ENCODE assay signal across 8 cellular contexts in the genomic region with DNA sequence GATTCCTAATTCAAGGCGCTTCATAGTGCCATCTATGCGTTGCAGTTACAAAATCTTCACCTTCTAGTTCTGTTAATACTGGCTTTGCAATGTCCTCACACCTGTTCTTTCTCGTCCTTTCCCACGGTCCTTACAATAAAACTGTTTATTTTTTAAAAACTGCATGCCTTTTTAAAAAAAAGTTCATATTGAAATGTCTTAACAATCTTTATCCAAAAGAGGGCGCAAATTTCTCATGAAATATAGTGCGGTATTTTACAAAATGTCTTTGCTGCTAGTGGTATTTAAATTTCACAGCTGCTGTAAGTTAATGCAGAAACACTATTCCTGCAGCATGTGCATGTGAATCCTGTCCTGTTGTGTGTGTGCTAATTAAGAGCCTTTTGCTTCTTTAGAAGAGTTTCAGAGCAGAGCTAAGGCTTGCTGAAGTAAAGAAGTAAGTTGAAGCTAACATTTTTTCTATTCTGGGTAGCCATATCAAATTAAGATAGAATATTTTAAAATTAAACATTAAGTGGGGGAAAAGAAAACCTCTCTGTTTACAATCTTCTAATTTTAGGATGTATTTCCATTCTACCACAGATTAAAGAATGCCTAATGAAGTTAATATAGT. TPM values are rescaled to one million over a fixed set of nuclear protein-coding genes. Genes with fewer than 3 reads are reported as not detected.
A peak's percentile ranks its signal among the peaks of the same experiment; 100 is the strongest.
DNase-seq lines count a peak whose midpoint lies in the region; ATAC-seq and TF ChIP-seq lines count a peak whose summit lies in the region.

No MANE protein-coding gene starts in this region.

- no peaks in the 10 kb centered on the region for H3K36me3 Mint-ChIP-seq in endodermal cell (ENCODE audit: low read depth)
- H3K36me3 Mint-ChIP-seq in stimulated activated naive B cell treated with anti-CD40 and anti-IgM and Interleukin-4, amounts not matched to agents 10 μg/mL and 1 μg/mL and 100 μg/mL, for 72 hours = no peaks in the 10 kb centered on the region

- TF ChIP-seq CTCF in endodermal cell (conservative IDR thresholded peaks at IDR 0.05) = peak; percentile 57

- no peak overlapping the region for H3K4me3 ChIP-seq in endodermal cell (ENCODE audit: low read length)

- H3K9me3 ChIP-seq in endodermal cell (ENCODE audit: control insufficient read depth, low read length) = no peaks in the 10 kb centered on the region

- H3K4me3 Mint-ChIP-seq in endodermal cell = no peak overlapping the region
- H3K4me3 Mint-ChIP-seq in stimulated activated naive B cell treated with anti-CD40 and anti-IgM and Interleukin-4, amounts not matched to agents 10 μg/mL and 1 μg/mL and 100 μg/mL, for 72 hours = no peak overlapping the region

- H3K4me1 Mint-ChIP-seq in endodermal cell = peaks cover 4% of the 10 kb centered on the region
- no peaks in the 10 kb centered on the region for H3K4me1 Mint-ChIP-seq in stimulated activated naive B cell treated with anti-CD40 and anti-IgM and Interleukin-4, amounts not matched to agents 10 μg/mL and 1 μg/mL and 100 μg/mL, for 72 hours

- no peaks in the 10 kb centered on the region for H3K27me3 Mint-ChIP-seq in endodermal cell (ENCODE audit: insufficient read depth)
- peaks cover 31 to 39% of the 10 kb centered on the region in 2 donors for H3K27me3 Mint-ChIP-seq in stimulated activated naive B cell treated with anti-CD40 and anti-IgM and Interleukin-4, amounts not matched to agents 10 μg/mL and 1 μg/mL and 100 μg/mL, for 72 hours

- no peak overlapping the region for H3K27ac ChIP-seq in endodermal cell (ENCODE audit: low read depth, low read length)

- no peaks in the 10 kb centered on the region for H3K36me3 ChIP-seq in endodermal cell (ENCODE audit: control insufficient read depth, insufficient read depth, low read length)

- H3K9ac ChIP-seq in endodermal cell (ENCODE audit: extremely low read depth, low read length, poor library complexity, severe bottlenecking) = no peak overlapping the region

- no peak overlapping the region for H3K27ac Mint-ChIP-seq in endodermal cell
- no peak overlapping the region for H3K27ac Mint-ChIP-seq in stimulated activated naive B cell treated with anti-CD40 and anti-IgM and Interleukin-4, amounts not matched to agents 10 μg/mL and 1 μg/mL and 100 μg/mL, for 72 hours

- H3K4me1 ChIP-seq in endodermal cell (ENCODE audit: control insufficient read depth, insufficient read depth, low read length) = no peaks in the 10 kb centered on the region

- no peaks in the 10 kb centered on the region for H3K27me3 ChIP-seq in endodermal cell (ENCODE audit: control insufficient read depth, insufficient read depth, low read length, poor library complexity, severe bottlenecking)

- no peak for ATAC-seq in stimulated activated naive B cell treated with anti-CD40 and anti-IgM and Interleukin-4, amounts not matched to agents 10 μg/mL and 1 μg/mL and 100 μg/mL, for 72 hours (replicated peaks)
- no peak for ATAC-seq in GM18867 (IDR thresholded peaks at IDR 0.05; ENCODE audit: unreplicated experiment)

- peak; percentile 33 for DNase-seq in NCI-H510A treated with DMSO at 0.1 percent for 48 hours (lab: John Stamatoyannopoulos, UW)
- DNase-seq in NCI-H510A (lab: John Stamatoyannopoulos, UW) = no peak
- peak; percentile 76 for DNase-seq in NCI-H526 treated with DMSO at 0.1 percent for 48 hours (lab: John Stamatoyannopoulos, UW)
- no peak for DNase-seq in endodermal cell
- DNase-seq in superior temporal gyrus (ENCODE audit: extremely low spot score) = peak; percentile 77
- no peak for DNase-seq in stimulated activated naive B cell treated with anti-CD40 and anti-IgM and Interleukin-4, amounts not matched to agents 10 μg/mL and 1 μg/mL and 100 μg/mL, for 72 hours
- no peak for DNase-seq in T-helper 1 cell

- 48 to 67% methylated on average over 3 to 6 of the region's 6 CpGs for WGBS in endodermal cell (ENCODE audit: insufficient coverage in 1 of 2, insufficient read length in 1 of 2), 2 experiments

- H3K9me3 Mint-ChIP-seq in endodermal cell = no peaks in the 10 kb centered on the region
- H3K9me3 Mint-ChIP-seq in stimulated activated naive B cell treated with anti-CD40 and anti-IgM and Interleukin-4, amounts not matched to agents 10 μg/mL and 1 μg/mL and 100 μg/mL, for 72 hours = no peaks in the 10 kb centered on the region

RNA-seq across cellular contexts. Expression of gene CLDN10, which starts 15.8 kb away (rescaled TPM):
- total RNA-seq in endodermal cell = 10 to 100 TPM in 1 of 2 donors, 1 to 10 TPM in 1; 4.6 to 10.6 TPM
- 8.8 TPM for polyA plus RNA-seq in endodermal cell (2013, experiment 1 of 2)
- polyA plus RNA-seq in endodermal cell (2013, experiment 2 of 2) = 7.5 TPM

Comparison
In these comparisons a context has a peak if more than half of its experiments do, and no peak if none do; other contexts are left out.
1. DNase-seq: peak in NCI-H510A treated with DMSO at 0.1 percent for 48 hours (single experiment), NCI-H526 treated with DMSO at 0.1 percent for 48 hours (single experiment) and superior temporal gyrus (single experiment); none in NCI-H510A (single experiment), endodermal cell (single experiment), stimulated activated naive B cell treated with anti-CD40 and anti-IgM and Interleukin-4, amounts not matched to agents 10 μg/mL and 1 μg/mL and 100 μg/mL, for 72 hours (single experiment) and T-helper 1 cell (0 of 5).